36 cellular contexts compared by ENCODE assay signal in genomic region chr5:41610402-41610801, GRCh38.
"Had no signal": no experiment of that assay in that cellular context is flagged by ENCODE, and none has a peak within 500 bp of the region (broad histone marks: within the 10 kb centered on the region; RNA-seq: fewer than 3 reads in every experiment).

No MANE protein-coding gene starts in this region.

- H3K36me3 Mint-ChIP-seq: activated CD4-positive, alpha-beta memory T cell treated with anti-CD3 and anti-CD28 coated beads for 36 hours; activated naive CD4-positive, alpha-beta T cell treated with anti-CD3 and anti-CD28 coated beads, Interleukin-2, amount 10 ng/mL, durations not matched to agents 7 days and 5 days; activated naive CD4-positive, alpha-beta T cell treated with anti-CD3 and anti-CD28 coated beads, Interleukin-2, amount 50 U/mL, for 24 hours; activated naive CD8-positive, alpha-beta T cell; activated naive CD8-positive, alpha-beta T cell treated with anti-CD3 and anti-CD28 coated beads, Interleukin-2, amount 10 ng/mL, durations not matched to agents 7 days and 5 days; brain had no signal

- H3K27ac ChIP-seq: ascending aorta, cardiac muscle cell, VCaP had no signal

- DNase-seq: activated B cell treated with CpG ODN at 0.5 μM for 24 hours; activated CD4-positive, alpha-beta memory T cell treated with anti-CD3 and anti-CD28 coated beads for 36 hours; activated CD4-positive, alpha-beta T cell treated with anti-CD3 and anti-CD28 coated beads for 4 hours; activated CD4-positive, alpha-beta T cell treated with anti-CD3 and anti-CD28 coated beads, Interleukin-2, amount 10 ng/mL, durations not matched to agents 24 days and 14 days; activated CD4-positive, alpha-beta T cell treated with anti-CD3 and anti-CD28 coated beads, Interleukin-2, amount 50 U/mL, for 1 hour; activated CD4-positive, alpha-beta T cell treated with anti-CD3 and anti-CD28 coated beads, Interleukin-2, amount 50 U/mL, for 4 hours; activated CD4-positive, CD25-positive, alpha-beta regulatory T cell treated with anti-CD3 and anti-CD28 coated beads, Interleukin-2, amount 50 U/mL, for 72 hours; activated CD8-positive, alpha-beta memory T cell treated with anti-CD3 and anti-CD28 coated beads, Interleukin-2, amount 50 U/mL, for 4 hours; activated CD8-positive, alpha-beta T cell treated with anti-CD3 and anti-CD28 coated beads for 36 hours; activated effector memory CD4-positive, alpha-beta T cell treated with Interleukin-2 at 50 U/mL for 16 hours; activated gamma-delta T cell; activated naive CD4-positive, alpha-beta T cell treated with anti-CD3 and anti-CD28 coated beads, Interleukin-2, amount 10 ng/mL, durations not matched to agents 7 days and 5 days; activated naive CD4-positive, alpha-beta T cell treated with Interleukin-2 at 50 U/mL for 16 hours; activated naive CD8-positive, alpha-beta T cell treated with anti-CD3 and anti-CD28 coated beads, Interleukin-2, amount 10 ng/mL, durations not matched to agents 7 days and 5 days; activated naive CD8-positive, alpha-beta T cell treated with anti-CD3 and anti-CD28 coated beads, Interleukin-2, amount 50 U/mL, for 24 hours; activated T-cell treated with anti-CD3 and anti-CD28 coated beads for 4 hours; activated T-cell treated with anti-CD3 and anti-CD28 coated beads, Interleukin-2, amount 50 U/mL, for 1 hour; activated T-cell treated with anti-CD3 and anti-CD28 coated beads, Interleukin-2, amount 50 U/mL, for 48 hours; amygdala; anterior cingulate cortex; caudate nucleus; cerebellar nuclear complex; T-helper 2 cell; T-helper 9 cell had no signal

- H3K27ac Mint-ChIP-seq: activated B cell treated with CpG ODN at 0.5 μM for 24 hours; activated CD4-positive, alpha-beta memory T cell treated with anti-CD3 and anti-CD28 coated beads for 36 hours; activated CD4-positive, alpha-beta T cell treated with anti-CD3 and anti-CD28 coated beads, Interleukin-2, amount 10 ng/mL, durations not matched to agents 24 days and 14 days; activated CD8-positive, alpha-beta T cell treated with anti-CD3 and anti-CD28 coated beads for 36 hours; activated naive CD4-positive, alpha-beta T cell treated with anti-CD3 and anti-CD28 coated beads, Interleukin-2, amount 10 ng/mL, durations not matched to agents 7 days and 5 days; activated naive CD4-positive, alpha-beta T cell treated with anti-CD3 and anti-CD28 coated beads, Interleukin-2, amount 50 U/mL, for 24 hours; activated naive CD8-positive, alpha-beta T cell; activated naive CD8-positive, alpha-beta T cell treated with anti-CD3 and anti-CD28 coated beads, Interleukin-2, amount 10 ng/mL, durations not matched to agents 7 days and 5 days; activated naive CD8-positive, alpha-beta T cell treated with anti-CD3 and anti-CD28 coated beads, Interleukin-2, amount 50 U/mL, for 24 hours; activated T-helper 2 cell treated with anti-CD3 and anti-CD28 coated beads, Interferon-gamma antibody, Interleukin-2, Interleukin-4, amounts not matched to agents 10 μg/mL and 5 μg/mL and 100 μg/mL, durations not matched to agents 14 hours and 24 hours and 36 hours; brain; T-helper 1 cell treated with Interleukin-12 subunit alpha and Interleukin-12 subunit beta and Interleukin-4 antibody, amounts not matched to agents 30 μg/mL and 1 μg/mL, for 36 hours; T-helper 2 cell treated with Interferon-gamma antibody and Interleukin-4, amounts not matched to agents 5 μg/mL and 100 μg/mL, for 36 hours had no signal

- H3K27me3 ChIP-seq: ascending aorta, cardiac muscle cell had no signal

- H3K36me3 ChIP-seq: ascending aorta, cardiac muscle cell had no signal

- ATAC-seq: activated CD8-positive, alpha-beta T cell treated with anti-CD3 and anti-CD28 coated beads for 36 hours; activated naive CD8-positive, alpha-beta T cell treated with anti-CD3 and anti-CD28 coated beads, Interleukin-2, amount 50 U/mL, for 24 hours had no signal

- FAIRE-seq: bronchial epithelial cell, TTC549 had no signal

- H3K9me3 Mint-ChIP-seq: activated CD4-positive, alpha-beta memory T cell treated with anti-CD3 and anti-CD28 coated beads for 36 hours; activated CD4-positive, alpha-beta T cell treated with anti-CD3 and anti-CD28 coated beads, Interleukin-2, amount 10 ng/mL, durations not matched to agents 24 days and 14 days; activated naive CD4-positive, alpha-beta T cell treated with anti-CD3 and anti-CD28 coated beads, Interleukin-2, amount 10 ng/mL, durations not matched to agents 7 days and 5 days; activated naive CD8-positive, alpha-beta T cell treated with anti-CD3 and anti-CD28 coated beads, Interleukin-2, amount 10 ng/mL, durations not matched to agents 7 days and 5 days; activated naive CD8-positive, alpha-beta T cell treated with anti-CD3 and anti-CD28 coated beads, Interleukin-2, amount 50 U/mL, for 24 hours; activated T-helper 2 cell treated with anti-CD3 and anti-CD28 coated beads, Interferon-gamma antibody, Interleukin-2, Interleukin-4, amounts not matched to agents 10 μg/mL and 5 μg/mL and 100 μg/mL, durations not matched to agents 14 hours and 24 hours and 36 hours; T-helper 2 cell treated with Interferon-gamma antibody and Interleukin-4, amounts not matched to agents 5 μg/mL and 100 μg/mL, for 36 hours had no signal

- H3K4me3 Mint-ChIP-seq: activated B cell treated with CpG ODN at 0.5 μM for 24 hours; activated CD4-positive, alpha-beta memory T cell treated with anti-CD3 and anti-CD28 coated beads for 36 hours; activated CD4-positive, alpha-beta T cell treated with anti-CD3 and anti-CD28 coated beads, Interleukin-2, amount 10 ng/mL, durations not matched to agents 24 days and 14 days; activated CD8-positive, alpha-beta T cell treated with anti-CD3 and anti-CD28 coated beads for 36 hours; activated naive CD4-positive, alpha-beta T cell treated with anti-CD3 and anti-CD28 coated beads, Interleukin-2, amount 10 ng/mL, durations not matched to agents 7 days and 5 days; activated naive CD4-positive, alpha-beta T cell treated with anti-CD3 and anti-CD28 coated beads, Interleukin-2, amount 50 U/mL, for 24 hours; activated naive CD8-positive, alpha-beta T cell; activated naive CD8-positive, alpha-beta T cell treated with anti-CD3 and anti-CD28 coated beads, Interleukin-2, amount 10 ng/mL, durations not matched to agents 7 days and 5 days; activated naive CD8-positive, alpha-beta T cell treated with anti-CD3 and anti-CD28 coated beads, Interleukin-2, amount 50 U/mL, for 24 hours; brain; central memory CD8-positive, alpha-beta T cell; T-helper 1 cell treated with Interleukin-12 subunit alpha and Interleukin-12 subunit beta and Interleukin-4 antibody, amounts not matched to agents 30 μg/mL and 1 μg/mL, for 36 hours; T-helper 2 cell treated with Interferon-gamma antibody and Interleukin-4, amounts not matched to agents 5 μg/mL and 100 μg/mL, for 36 hours had no signal

- H3K4me1 Mint-ChIP-seq: activated B cell treated with CpG ODN at 0.5 μM for 24 hours; activated CD4-positive, alpha-beta T cell treated with anti-CD3 and anti-CD28 coated beads, Interleukin-2, amount 10 ng/mL, durations not matched to agents 24 days and 14 days; activated naive CD4-positive, alpha-beta T cell treated with anti-CD3 and anti-CD28 coated beads, Interleukin-2, amount 10 ng/mL, durations not matched to agents 7 days and 5 days; activated naive CD4-positive, alpha-beta T cell treated with anti-CD3 and anti-CD28 coated beads, Interleukin-2, amount 50 U/mL, for 24 hours; activated naive CD8-positive, alpha-beta T cell treated with anti-CD3 and anti-CD28 coated beads, Interleukin-2, amount 10 ng/mL, durations not matched to agents 7 days and 5 days; activated naive CD8-positive, alpha-beta T cell treated with anti-CD3 and anti-CD28 coated beads, Interleukin-2, amount 50 U/mL, for 24 hours; brain; central memory CD8-positive, alpha-beta T cell had no signal

- H3K4me1 ChIP-seq: ascending aorta had no signal

- H3K4me3 ChIP-seq: ascending aorta, cardiac muscle cell had no signal

- H3K27me3 Mint-ChIP-seq: activated B cell treated with CpG ODN at 0.5 μM for 24 hours; activated CD4-positive, alpha-beta memory T cell treated with anti-CD3 and anti-CD28 coated beads for 36 hours; activated CD4-positive, alpha-beta T cell treated with anti-CD3 and anti-CD28 coated beads, Interleukin-2, amount 10 ng/mL, durations not matched to agents 24 days and 14 days; activated CD8-positive, alpha-beta T cell treated with anti-CD3 and anti-CD28 coated beads for 36 hours; activated naive CD4-positive, alpha-beta T cell treated with anti-CD3 and anti-CD28 coated beads, Interleukin-2, amount 10 ng/mL, durations not matched to agents 7 days and 5 days; activated naive CD4-positive, alpha-beta T cell treated with anti-CD3 and anti-CD28 coated beads, Interleukin-2, amount 50 U/mL, for 24 hours; activated naive CD8-positive, alpha-beta T cell; activated naive CD8-positive, alpha-beta T cell treated with anti-CD3 and anti-CD28 coated beads, Interleukin-2, amount 10 ng/mL, durations not matched to agents 7 days and 5 days; activated naive CD8-positive, alpha-beta T cell treated with anti-CD3 and anti-CD28 coated beads, Interleukin-2, amount 50 U/mL, for 24 hours; brain; central memory CD8-positive, alpha-beta T cell had no signal
